Comparison of ENCODE assay signal across 13 cellular contexts in genomic region chr22:39820266-39820665, GRCh38.
DNase-seq lines count a peak whose midpoint lies in the region; ATAC-seq and TF ChIP-seq lines count a peak whose summit lies in the region.
"Had no signal": no experiment of that assay in that cellular context is flagged by ENCODE, and none has a peak within 500 bp of the region (broad histone marks: within the 10 kb centered on the region; RNA-seq: fewer than 3 reads in every experiment).

No MANE protein-coding gene starts in this region.

- H3K27ac ChIP-seq in left lung = no peak overlapping the region
- H3K27ac ChIP-seq: ascending aorta, vagina had no signal

- no peak for TF ChIP-seq CTCF in cardiac fibroblast (IDR thresholded peaks at IDR 0.05; ENCODE audit: low read depth, low read length)
- TF ChIP-seq CTCF in left lung (IDR thresholded peaks at IDR 0.05) = no peak

- no peak for TF ChIP-seq POLR2A in erythroblast (IDR thresholded peaks at IDR 0.05; ENCODE audit: low read length)

- no peaks in the 10 kb centered on the region for H3K4me1 ChIP-seq in left lung
- H3K4me1 ChIP-seq: ascending aorta, vagina had no signal

- DNase-seq in AG20443 (ENCODE audit: low spot score) (peak; percentile 68), LoVo (ENCODE audit: low spot score) (peak; percentile 11), cardiac fibroblast (ENCODE audit: low read depth in 2 of 2) (peak; percentile 50 to 52), left lung (no peak), NCI-H510A treated with DMSO at 0.1 percent for 48 hours (lab: John Stamatoyannopoulos, UW) (no peak), erythroblast (lab: John Stamatoyannopoulos, UW) (no peak)
- DNase-seq in stimulated activated CD4-positive, alpha-beta T cell treated with anti-CD3 and anti-CD28 coated beads, Interleukin-1b, Interleukin-23, amount 100 ng/mL, for 48 hours = no peak
- DNase-seq: activated CD8-positive, alpha-beta memory T cell treated with anti-CD3 and anti-CD28 coated beads, Interleukin-2, amount 50 U/mL, for 4 hours; naive thymus-derived CD4-positive, alpha-beta T cell; NCI-H2081 treated with DMSO at 0.1 percent for 48 hours had no signal

- peaks cover 5 to 19% of the 10 kb centered on the region in 2 donors for H3K27me3 ChIP-seq in left lung
- H3K27me3 ChIP-seq: ascending aorta, vagina had no signal

- intact Hi-C loops in left lung (cut with DNase I) = no loop called here

- no peaks in the 10 kb centered on the region for H3K9me3 ChIP-seq in left lung
- H3K9me3 ChIP-seq: ascending aorta, vagina had no signal

- H3K36me3 ChIP-seq in left lung = no peaks in the 10 kb centered on the region
- H3K36me3 ChIP-seq: ascending aorta, vagina had no signal

- H3K4me3 ChIP-seq in cardiac fibroblast (replicated peaks in 1 of 2; ENCODE audit: low read depth in 2 of 2, low read length in 2 of 2) (no peak overlapping the region), left lung (no peak overlapping the region)
- H3K4me3 ChIP-seq: ascending aorta, vagina had no signal

- ATAC-seq in left lung (peak; percentile 31), HG03571 (IDR thresholded peaks at IDR 0.05; ENCODE audit: unreplicated experiment) (no peak)
- ATAC-seq: naive thymus-derived CD4-positive, alpha-beta T cell had no signal

Comparison
In these comparisons a context has a peak if more than half of its experiments do, and no peak if none do; other contexts are left out.
1. DNase-seq: peak in AG20443 (single experiment), LoVo (single experiment) and cardiac fibroblast (2 of 2); none in left lung (0 of 2), NCI-H510A treated with DMSO at 0.1 percent for 48 hours (single experiment), erythroblast (0 of 2) and stimulated activated CD4-positive, alpha-beta T cell treated with anti-CD3 and anti-CD28 coated beads, Interleukin-1b, Interleukin-23, amount 100 ng/mL, for 48 hours (single experiment).